ENCODE assay signal across 22 cellular contexts in the genomic region with DNA sequence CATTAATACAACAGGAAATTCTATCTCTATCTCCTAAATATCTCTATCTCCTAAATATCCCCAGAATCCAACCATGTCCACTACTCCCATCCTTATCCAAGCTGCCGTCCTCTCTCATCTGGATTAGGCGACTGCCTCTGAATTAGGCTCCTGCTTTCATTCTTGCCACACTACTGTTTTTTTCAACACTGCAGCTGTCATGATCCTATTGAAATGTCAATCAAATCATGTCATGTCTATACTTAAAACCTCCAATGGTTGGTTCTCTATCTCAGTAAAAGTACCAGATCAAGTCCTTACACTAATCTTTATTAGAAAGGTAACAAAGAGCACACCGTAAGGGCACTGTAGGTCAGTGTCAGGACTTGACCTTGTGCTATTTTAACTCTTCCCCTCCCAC.
"Had no signal": no experiment of that assay in that cellular context is flagged by ENCODE, and none has a peak within 500 bp of the region (broad histone marks: within the 10 kb centered on the region; RNA-seq: fewer than 3 reads in every experiment).

No MANE protein-coding gene starts in this region.

- H3K4me1 ChIP-seq: SJSA1 had no signal

- H3K36me3 ChIP-seq: SJSA1 had no signal

- ATAC-seq: HepG2 had no signal

- H3K27ac ChIP-seq: SJSA1, SK-N-MC had no signal

- H3K27me3 ChIP-seq: SJSA1 had no signal

- H3K9me3 ChIP-seq: SJSA1 had no signal

- DNase-seq: IMR-90, Kasumi-1, KG1, MV-4-11, NCI-H1048, NCI-H1105, NCI-H1417, NCI-H1436 treated with DMSO at 0.1 percent for 48 hours, NCI-H1694, NCI-H187 treated with DMSO at 0.1 percent for 48 hours, NCI-H2029 treated with DMSO at 0.1 percent for 48 hours, NCI-H2171 treated with DMSO at 0.1 percent for 48 hours, NCI-H345, NCI-H446 treated with DMSO at 0.1 percent for 48 hours, NCI-H510A treated with DMSO at 0.1 percent for 48 hours, NCI-H526, Right ventricle myocardium superior, RPMI8226, SIG-M5 had no signal

- H3K4me3 ChIP-seq: SJSA1, SK-N-MC had no signal
